ENCODE assay signal across 18 cellular contexts in the genomic region with DNA sequence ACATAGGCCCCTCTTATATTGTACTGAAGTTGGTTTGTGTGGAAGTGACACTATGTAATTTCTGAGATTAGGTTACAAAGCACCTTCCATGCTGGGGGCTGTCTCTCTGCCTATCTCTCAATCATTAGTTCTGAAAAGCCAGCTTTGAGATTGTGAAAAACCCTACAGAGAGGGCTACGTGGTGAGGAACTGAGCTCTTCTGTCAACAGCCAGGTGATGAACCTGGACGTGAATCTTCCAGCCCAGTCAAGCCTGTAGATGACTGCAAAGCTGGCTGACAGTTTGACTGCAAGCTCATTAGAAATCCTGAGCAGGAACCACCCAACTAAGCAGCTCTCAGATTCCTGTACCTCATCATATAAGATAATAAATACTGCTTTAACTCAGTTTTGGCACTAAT. TPM values are rescaled to one million over a fixed set of nuclear protein-coding genes. Genes with fewer than 3 reads are reported as not detected.
DNase-seq lines count a peak whose midpoint lies in the region; FAIRE-seq and TF ChIP-seq lines count a peak whose summit lies in the region.
"Had no signal": no experiment of that assay in that cellular context is flagged by ENCODE, and none has a peak within 500 bp of the region (broad histone marks: within the 10 kb centered on the region; RNA-seq: fewer than 3 reads in every experiment).

No MANE protein-coding gene starts in this region.

- H3K36me3 Mint-ChIP-seq in endodermal cell (ENCODE audit: low read depth) (peaks cover 24% of the 10 kb centered on the region), nephron progenitor cell (ENCODE audit: low read depth) (peaks cover 35% of the 10 kb centered on the region)

- H3K9me3 Mint-ChIP-seq in endodermal cell (no peaks in the 10 kb centered on the region), nephron progenitor cell (no peaks in the 10 kb centered on the region)
- H3K9me3 Mint-ChIP-seq: CD4-positive, alpha-beta memory T cell had no signal

- peaks cover 36% of the 10 kb centered on the region for H3K36me3 ChIP-seq in endodermal cell (ENCODE audit: control insufficient read depth, insufficient read depth, low read length)

- DNase-seq in HTR-8/SVneo (ENCODE audit: insufficient read length, low spot score), result no peak
- peak; percentile 71 for DNase-seq in endodermal cell
- DNase-seq in nephron progenitor cell, result no peak
- DNase-seq in C1 segment of cervical spinal cord (lab: John Stamatoyannopoulos, UW), result no peak
- no peak for DNase-seq in GM12892 (ENCODE audit: insufficient read length)
- DNase-seq in NCI-H2107 treated with DMSO at 0.1 percent for 48 hours (lab: John Stamatoyannopoulos, UW; ENCODE audit: unreplicated experiment), result no peak
- DNase-seq: ACHN; BE2C; CD4-positive, alpha-beta memory T cell; DMS153; DMS79; GDM1; GM23248; HCEC 1CT had no signal

- FAIRE-seq in HTR-8/SVneo (lab: Jason Lieb, UNC) (peak; percentile 4), GM12892 (lab: Jason Lieb, UNC) (no peak)
- FAIRE-seq: GM19239, H54 had no signal

- WGBS in endodermal cell (ENCODE audit: insufficient coverage in 1 of 2, insufficient read length in 1 of 2), 2 experiments, result 10 to 66% methylated on average over 2 of the region's 2 CpGs

- TF ChIP-seq CTCF in 22Rv1 (IDR thresholded peaks at IDR 0.05), result no peak
- no peak for TF ChIP-seq CTCF in endodermal cell (conservative IDR thresholded peaks at IDR 0.05)
- TF ChIP-seq CTCF in nephron progenitor cell (IDR thresholded peaks at IDR 0.05), result no peak

- H3K27me3 ChIP-seq in endodermal cell (ENCODE audit: control insufficient read depth, insufficient read depth, low read length, poor library complexity, severe bottlenecking), result no peaks in the 10 kb centered on the region
- H3K27me3 ChIP-seq: BE2C had no signal

- H3K4me3 ChIP-seq in endodermal cell (ENCODE audit: low read length), result no peak overlapping the region
- H3K4me3 ChIP-seq: GM23248 had no signal

- H3K9me3 ChIP-seq in endodermal cell (ENCODE audit: control insufficient read depth, low read length), result no peaks in the 10 kb centered on the region
- H3K9me3 ChIP-seq: BE2C had no signal

- H3K27ac ChIP-seq in 22Rv1 (peak overlapping the region; percentile 10; the same call in 1 of the 2 replicates), endodermal cell (ENCODE audit: low read depth, low read length) (no peak overlapping the region)
- H3K27ac ChIP-seq: C4-2B, GM23248 had no signal

- H3K27me3 Mint-ChIP-seq in endodermal cell (ENCODE audit: insufficient read depth) (no peaks in the 10 kb centered on the region), nephron progenitor cell (ENCODE audit: low read depth, poor library complexity) (no peaks in the 10 kb centered on the region)
- H3K27me3 Mint-ChIP-seq: CD4-positive, alpha-beta memory T cell had no signal

- H3K4me1 Mint-ChIP-seq in endodermal cell, result peaks cover 22% of the 10 kb centered on the region
- no peaks in the 10 kb centered on the region for H3K4me1 Mint-ChIP-seq in nephron progenitor cell
- H3K4me1 Mint-ChIP-seq: CD4-positive, alpha-beta memory T cell had no signal

- H3K9ac ChIP-seq in endodermal cell (ENCODE audit: extremely low read depth, low read length, poor library complexity, severe bottlenecking), result no peak overlapping the region
- H3K9ac ChIP-seq: GM23248 had no signal

- no peaks in the 10 kb centered on the region for H3K4me1 ChIP-seq in endodermal cell (ENCODE audit: control insufficient read depth, insufficient read depth, low read length)
- H3K4me1 ChIP-seq: BE2C had no signal

- no peak for TF ChIP-seq POLR2A in GM12892 (IDR thresholded peaks at IDR 0.05; ENCODE audit: low read depth, low read length)

- H3K27ac Mint-ChIP-seq in endodermal cell, result no peak overlapping the region
- peak overlapping the region; percentile 36 for H3K27ac Mint-ChIP-seq in nephron progenitor cell

- no peak overlapping the region for H3K4me3 Mint-ChIP-seq in endodermal cell
- H3K4me3 Mint-ChIP-seq in nephron progenitor cell, result no peak overlapping the region

RNA-seq across cellular contexts. Expression of gene BBS10, which starts 36.3 kb away (rescaled TPM):
- 1 to 10 TPM; 9.3 to 9.5 TPM for total RNA-seq in endodermal cell
- 19.8 TPM for polyA plus RNA-seq in endodermal cell (2013, experiment 1 of 2)
- 19.5 TPM for polyA plus RNA-seq in endodermal cell (2013, experiment 2 of 2)
- 4.4 TPM for polyA plus RNA-seq in GM12892 (2012; ENCODE audit: missing spikeins)
